ENCODE assay signal across 17 cellular contexts in the genomic region with DNA sequence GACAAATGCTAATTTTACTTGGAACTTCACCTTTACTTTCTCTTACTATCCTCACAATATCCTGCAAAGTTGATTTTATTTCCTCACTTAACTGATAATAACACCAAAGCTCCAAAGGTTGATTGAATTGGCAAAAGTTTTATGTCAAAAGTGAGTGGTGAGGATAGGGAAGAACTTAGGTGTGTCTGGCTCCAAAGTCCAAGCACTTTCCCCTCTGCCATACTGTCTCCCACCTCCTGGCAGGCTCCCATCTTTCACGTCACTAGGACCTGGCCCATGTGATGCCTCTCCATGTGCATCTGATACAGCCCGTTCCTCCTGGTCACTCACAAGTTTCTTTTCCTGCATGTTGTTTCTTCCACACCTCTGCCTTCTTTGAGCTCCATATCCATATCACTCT. TPM values are rescaled to one million over a fixed set of nuclear protein-coding genes. Genes with fewer than 3 reads are reported as not detected.
DNase-seq lines count a peak whose midpoint lies in the region; ATAC-seq, FAIRE-seq and TF ChIP-seq lines count a peak whose summit lies in the region.
"Had no signal": no experiment of that assay in that cellular context is flagged by ENCODE, and none has a peak within 500 bp of the region (broad histone marks: within the 10 kb centered on the region; RNA-seq: fewer than 3 reads in every experiment).

No MANE protein-coding gene starts in this region.

- TF ChIP-seq EP300 in HepG2 (IDR thresholded peaks at IDR 0.05; ENCODE audit: low read depth in 2 of 2, low read length in 2 of 2): no peak
- TF ChIP-seq EP300 in HepG2 (CRISPR knock-in tag; IDR thresholded peaks at IDR 0.05; ENCODE audit: borderline replicate concordance): no peak
- TF ChIP-seq EP300 in transverse colon (IDR thresholded peaks at IDR 0.05; ENCODE audit: low read depth): no peak

- H3K9me3 ChIP-seq in liver (ENCODE audit: control insufficient read depth in 4 of 4, low read length in 3 of 4) (no peaks in the 10 kb centered on the region), HepG2 (ENCODE audit: low read length) (no peaks in the 10 kb centered on the region), mucosa of descending colon (no peaks in the 10 kb centered on the region), transverse colon (no peaks in the 10 kb centered on the region)

- FAIRE-seq in HepG2 (lab: Jason Lieb, UNC): no peak
- FAIRE-seq in colon (lab: Jason Lieb, UNC): peak; percentile 14
- FAIRE-seq: GM19239, HTR-8/SVneo had no signal

- no peak for ATAC-seq in HepG2
- peak; percentile 98 for ATAC-seq in mucosa of descending colon
- no peak for ATAC-seq in HG03520 (IDR thresholded peaks at IDR 0.05; ENCODE audit: unreplicated experiment)
- no peak for ATAC-seq in HG03354 (IDR thresholded peaks at IDR 0.05; ENCODE audit: poor library complexity, severe bottlenecking, unreplicated experiment)

- H3K9ac ChIP-seq in liver (ENCODE audit: low read depth in 1 of 2, low read length in 2 of 2): no peak overlapping the region
- H3K9ac ChIP-seq in HepG2 (ENCODE audit: insufficient read depth, low read depth, low read length): no peak overlapping the region

- peak in 1 of 2 donors; percentile 39 for TF ChIP-seq RAD21 in liver (IDR thresholded peaks at IDR 0.05)
- no peak for TF ChIP-seq RAD21 in HepG2 (CRISPR knock-in tag; IDR thresholded peaks at IDR 0.05)

- WGBS in liver: 38% methylated on average over 2 of the region's 2 CpGs
- WGBS in HepG2 (ENCODE audit: low lambda C conversion rate): 21% methylated on average over 2 of the region's 2 CpGs
- WGBS in transverse colon (ENCODE audit: low coverage in 1 of 2), 2 donors: 50 to 52% methylated on average over 2 of the region's 2 CpGs

- H3K27ac ChIP-seq in liver (ENCODE audit: low read depth in 1 of 2, low read length in 2 of 2) (no peak overlapping the region), HepG2 (ENCODE audit: extremely low read length, insufficient read depth, low read length) (no peak overlapping the region), transverse colon (peak overlapping the region; percentile 54 to 73 (median 68))

- H3K27me3 ChIP-seq in liver (ENCODE audit: control insufficient read depth in 4 of 4, insufficient read depth in 4 of 4, low read length in 3 of 4) (no peaks in the 10 kb centered on the region), HepG2 (ENCODE audit: control insufficient read depth in 1 of 2, insufficient read depth in 2 of 2, low read length in 2 of 2) (peaks cover 0 to 1% of the 10 kb centered on the region in 2 experiments; a peak in 1 of 5 replicates), transverse colon (no peaks in the 10 kb centered on the region)

- H3K4me2 ChIP-seq in HepG2 (ENCODE audit: low read depth, low read length): no peak overlapping the region

- intact Hi-C loops in HepG2 (cut with micrococcal nuclease; ENCODE audit: unreplicated experiment): no loop called here
- intact Hi-C loops in mucosa of descending colon (cut with DNase I, micrococcal nuclease): no loop called here
- intact Hi-C loops in transverse colon (cut with DNase I; ENCODE audit: low total_unique reads): no loop called here

- no peaks in the 10 kb centered on the region for H3K79me2 ChIP-seq in HepG2 (ENCODE audit: insufficient read depth, low read length)

- H3K4me3 ChIP-seq in liver (ENCODE audit: low read depth in 1 of 3, low read length in 3 of 3) (no peak overlapping the region), HepG2 (replicated peaks in 1 of 3; ENCODE audit: insufficient read depth in 1 of 3, low read depth in 2 of 3, low read length in 3 of 3) (no peak overlapping the region), mucosa of descending colon (no peak overlapping the region), transverse colon (no peak overlapping the region)

- no peak overlapping the region for H2AFZ ChIP-seq in HepG2 (ENCODE audit: low read length)

- DNase-seq in HepG2 (ENCODE audit: low spot score): no peak
- DNase-seq in mucosa of descending colon: peak; percentile 86 to 97 (median 91)
- DNase-seq in transverse colon: peak; percentile 94
- no peak for DNase-seq in DMS153 (lab: John Stamatoyannopoulos, UW)
- DNase-seq: C1 segment of cervical spinal cord; CD4-positive, alpha-beta memory T cell; DMS53; GF-D8; HCEC 1CT had no signal

- H4K20me1 ChIP-seq in HepG2 (ENCODE audit: insufficient read depth, low read length): no peaks in the 10 kb centered on the region

- no peak for TF ChIP-seq CTCF in liver (IDR thresholded peaks at IDR 0.05; ENCODE audit: low read depth, low read length, missing input control)
- TF ChIP-seq CTCF in HepG2 (CRISPR knock-in tag; IDR thresholded peaks at IDR 0.05): no peak
- TF ChIP-seq CTCF in mucosa of descending colon (IDR thresholded peaks at IDR 0.05): no peak
- TF ChIP-seq CTCF in transverse colon (IDR thresholded peaks at IDR 0.05): no peak

- no TSS peak for BruUV-seq in HepG2 (replicated peaks; lab: Mats Ljungman, UMichigan)

- H3K36me3 ChIP-seq in liver (ENCODE audit: control insufficient read depth in 4 of 4, insufficient read depth in 3 of 4, low read depth in 1 of 4, low read length in 3 of 4): no peaks in the 10 kb centered on the region
- no peaks in the 10 kb centered on the region for H3K36me3 ChIP-seq in HepG2 (replicated peaks in 1 of 2; ENCODE audit: control insufficient read depth in 1 of 2, insufficient read depth in 2 of 2, low read length in 2 of 2)
- H3K36me3 ChIP-seq in mucosa of descending colon (ENCODE audit: low read depth): no peaks in the 10 kb centered on the region
- no peaks in the 10 kb centered on the region for H3K36me3 ChIP-seq in transverse colon

- no peak for TF ChIP-seq POLR2A in HepG2 (IDR thresholded peaks at IDR 0.05; ENCODE audit: insufficient read depth in 1 of 2, low read depth in 2 of 2, low read length in 2 of 2)
- no peak for TF ChIP-seq POLR2A in transverse colon (IDR thresholded peaks at IDR 0.05)

- CTCF ChIA-PET in HepG2 (lab: Yijun Ruan, JAX; ENCODE audit: low intra/inter-chr PET ratio, low total read pairs): no interaction called here

- POLR2A ChIA-PET in HepG2 (lab: Yijun Ruan, JAX): no interaction called here

- in situ Hi-C loops in HepG2 (cut with HindIII; ENCODE audit: extremely low pct_ligation_motif_present, low pct_unique_long_range_greater_than_20kb): no loop called here
- in situ Hi-C loops in transverse colon (cut with MboI; ENCODE audit: low pct_ligation_motif_present in 1 of 4, low pct_unique_long_range_greater_than_20kb in 1 of 4, low sequenced_read_pairs in 3 of 4): no loop called here

- peaks cover 0 to 5% (median under 1%) of the 10 kb centered on the region in 4 donors for H3K4me1 ChIP-seq in liver (ENCODE audit: control insufficient read depth in 4 of 4, insufficient read depth in 4 of 4, low read length in 3 of 4)
- H3K4me1 ChIP-seq in HepG2 (ENCODE audit: insufficient read depth, low read length): no peaks in the 10 kb centered on the region
- peaks cover 17% of the 10 kb centered on the region for H3K4me1 ChIP-seq in mucosa of descending colon (ENCODE audit: low read depth)
- peaks cover 0 to 21% (median 12%) of the 10 kb centered on the region in 4 donors for H3K4me1 ChIP-seq in transverse colon

TF ChIP-seq in liver, 16 proteins besides CTCF, POLR2A, EP300 and RAD21 (continues in another document):
- peak; percentile 45 for TF ChIP-seq YY1 (IDR thresholded peaks at IDR 0.05)
- peak; percentile 96 for TF ChIP-seq HNF4G (IDR thresholded peaks at IDR 0.05)

TF ChIP-seq in HepG2, 621 proteins besides CTCF, POLR2A, EP300 and RAD21:
- no peak for TF ChIP-seq ZBTB42 (CRISPR knock-in tag; IDR thresholded peaks at IDR 0.05)
- no peak for TF ChIP-seq ZFAT (CRISPR knock-in tag; conservative IDR thresholded peaks at IDR 0.05)

RNA-seq across cellular contexts. Expression of gene MEP1B, which starts 12.1 kb away (rescaled TPM):
- total RNA-seq in liver: under 1 TPM in 1 of 2 donors, not detected in 1; 0.08 TPM
- polyA plus RNA-seq in liver: under 1 TPM; 0.09 to 0.11 TPM
- not detected in 2 replicates for total RNA-seq in HepG2 (2016; rRNA removed; fragmentation: Illumina TruSeq; extraction: Trizol)
- total RNA-seq in HepG2 (2016; cell fraction: cytosol; rRNA removed; fragmentation: Illumina TruSeq; extraction: Trizol; ENCODE audit: low read depth): not detected in 2 replicates
- total RNA-seq in HepG2 (2016; cell fraction: insoluble cytoplasmic fraction; rRNA removed; fragmentation: Illumina TruSeq; extraction: Trizol): not detected in 2 replicates
- not detected in 2 replicates for total RNA-seq in HepG2 (2016; cell fraction: membrane; rRNA removed; fragmentation: Illumina TruSeq; extraction: Trizol)
- total RNA-seq in HepG2 (2016; cell fraction: nucleus; rRNA removed; fragmentation: Illumina TruSeq; extraction: Trizol): not detected in 2 replicates
- not detected in 2 replicates for polyA plus RNA-seq in HepG2 (2011; rRNA removed)
- not detected in 2 replicates for polyA plus RNA-seq in HepG2 (2011; cell fraction: cytosol; rRNA removed)
- not detected in 2 replicates for polyA plus RNA-seq in HepG2 (2011; cell fraction: nucleus; rRNA removed)
- not detected in 2 replicates for polyA plus RNA-seq in HepG2 (2012)
- not detected in 2 replicates for polyA plus RNA-seq in HepG2 (2016; cell fraction: cytosol; fragmentation: Illumina TruSeq; extraction: Trizol; ENCODE audit: low read depth)
- polyA plus RNA-seq in HepG2 (2016; cell fraction: insoluble cytoplasmic fraction; fragmentation: Illumina TruSeq; extraction: Trizol; ENCODE audit: low read depth): not detected in 2 replicates
- polyA plus RNA-seq in HepG2 (2016; cell fraction: membrane; fragmentation: Illumina TruSeq; extraction: Trizol; ENCODE audit: low read depth): not detected in 2 replicates
- not detected in 2 replicates for polyA plus RNA-seq in HepG2 (2016; cell fraction: nucleus; fragmentation: Illumina TruSeq; extraction: Trizol; ENCODE audit: insufficient read depth, low read depth)
- not detected in 2 replicates for polyA minus RNA-seq in HepG2 (2011; rRNA and poly(A)+ RNA removed; ENCODE audit: low replicate concordance)
- polyA minus RNA-seq in HepG2 (2011; cell fraction: cytosol; rRNA and poly(A)+ RNA removed): not detected in 2 replicates
- polyA minus RNA-seq in HepG2 (2011; cell fraction: nucleus; rRNA and poly(A)+ RNA removed): not detected in 2 replicates
- total RNA-seq in mucosa of descending colon: 10 to 100 TPM in 1 of 3 donors, 1 to 10 TPM in 2; 5.9 to 11.6 (median 6.9) TPM
- 10 to 100 TPM in 2 of 4 donors, 1 to 10 TPM in 2; 2.0 to 32.4 (median 19.9) TPM for total RNA-seq in transverse colon
- total RNA-seq: B cell; CD4-positive, alpha-beta memory T cell; H4 had no signal
- polyA plus RNA-seq: CD4-positive, alpha-beta memory T cell had no signal

Comparison
In these comparisons a context has a peak if more than half of its experiments do, and no peak if none do; other contexts are left out.
1. H3K27ac ChIP-seq: peak in transverse colon (4 of 4); none in liver (0 of 2) and HepG2 (single experiment).
2. DNase-seq: peak in mucosa of descending colon (3 of 3) and transverse colon (single experiment); none in HepG2 (single experiment) and DMS153 (single experiment).